Comparison of ENCODE assay signal across 11 cellular contexts in genomic region chr10:24008164-24009066, GRCh38.
A peak's percentile ranks its signal among the peaks of the same experiment; 100 is the strongest.
DNase-seq lines count a peak whose midpoint lies in the region; ATAC-seq and TF ChIP-seq lines count a peak whose summit lies in the region.
"Had no signal": no experiment of that assay in that cellular context is flagged by ENCODE, and none has a peak within 500 bp of the region (broad histone marks: within the 10 kb centered on the region; RNA-seq: fewer than 3 reads in every experiment).

No MANE protein-coding gene starts in this region.

- no peak for TF ChIP-seq POLR2A in upper lobe of left lung (IDR thresholded peaks at IDR 0.05)

- 52 to 54% methylated on average over 13 of the region's 13 CpGs for WGBS in upper lobe of left lung, 2 donors

- H3K4me1 ChIP-seq in SJCRH30, result peaks cover 7% of the 10 kb centered on the region; the same call in 1 of the 2 replicates
- no peaks in the 10 kb centered on the region for H3K4me1 ChIP-seq in upper lobe of left lung

- H3K36me3 ChIP-seq in SJCRH30 (no peaks in the 10 kb centered on the region), upper lobe of left lung (no peaks in the 10 kb centered on the region)

- TF ChIP-seq CTCF in fibroblast of mammary gland (conservative IDR thresholded peaks at IDR 0.05; ENCODE audit: control insufficient read depth, insufficient read depth, low read depth, low read length) (no peak), upper lobe of left lung (IDR thresholded peaks at IDR 0.05) (no peak)

- H3K9me3 ChIP-seq in SJCRH30 (replicated peaks) (no peaks in the 10 kb centered on the region), upper lobe of left lung (no peaks in the 10 kb centered on the region)

- no peaks in the 10 kb centered on the region for H3K27me3 ChIP-seq in SJCRH30
- no peaks in the 10 kb centered on the region for H3K27me3 ChIP-seq in upper lobe of left lung

- DNase-seq in ELR (ENCODE audit: low read depth) (peak; percentile 2), SJCRH30 (peak; percentile 11 to 28), fibroblast of mammary gland (ENCODE audit: low read depth) (peak; percentile 71), non-pigmented ciliary epithelial cell (ENCODE audit: low read depth) (peak; percentile 70), hippocampal formation (lab: John Stamatoyannopoulos, UW) (no peak), occipital lobe (lab: John Stamatoyannopoulos, UW) (no peak), upper lobe of left lung (no peak)
- DNase-seq in activated CD4-positive, CD25-positive, alpha-beta regulatory T cell (lab: John Stamatoyannopoulos, UW), result no peak
- DNase-seq: CD4-positive, alpha-beta T cell; stimulated activated CD4-positive, alpha-beta T cell treated with anti-CD3 and anti-CD28 coated beads, Interleukin-2, amount 100 ng/mL, for 48 hours; substantia nigra had no signal

- no peak for TF ChIP-seq EP300 in upper lobe of left lung (IDR thresholded peaks at IDR 0.05)

- H3K4me3 ChIP-seq in SJCRH30, result peak overlapping the region; percentile 8; the same call in 1 of the 2 replicates
- H3K4me3 ChIP-seq in fibroblast of mammary gland (ENCODE audit: control insufficient read depth, low read depth, low read length), result no peak overlapping the region
- H3K4me3 ChIP-seq in upper lobe of left lung, result no peak overlapping the region

- ATAC-seq in upper lobe of left lung (ENCODE audit: low FRiP score in 2 of 2), result no peak

- H3K27ac ChIP-seq in SJCRH30 (no peak overlapping the region; the same call in 1 of the 2 replicates), upper lobe of left lung (no peak overlapping the region)

Comparison
In these comparisons a context has a peak if more than half of its experiments do, and no peak if none do; other contexts are left out.
1. DNase-seq: peak in ELR (single experiment), SJCRH30 (2 of 2), fibroblast of mammary gland (single experiment) and non-pigmented ciliary epithelial cell (single experiment); none in hippocampal formation (0 of 2), occipital lobe (single experiment), upper lobe of left lung (0 of 2) and activated CD4-positive, CD25-positive, alpha-beta regulatory T cell (0 of 4).